12 cellular contexts compared by ENCODE assay signal in genomic region chr1:155966750-155967149, GRCh38. TPM values are rescaled to one million over a fixed set of nuclear protein-coding genes. Genes with fewer than 3 reads are reported as not detected.
DNase-seq lines count a peak whose midpoint lies in the region; ATAC-seq and TF ChIP-seq lines count a peak whose summit lies in the region.
"Had no signal": no experiment of that assay in that cellular context is flagged by ENCODE, and none has a peak within 500 bp of the region (broad histone marks: within the 10 kb centered on the region; RNA-seq: fewer than 3 reads in every experiment).

No MANE protein-coding gene starts in this region.

- H3K9me3 ChIP-seq in left lung: no peaks in the 10 kb centered on the region
- H3K9me3 ChIP-seq in subcutaneous abdominal adipose tissue (ENCODE audit: control insufficient read depth in 5 of 5, low read length in 5 of 5): no peaks in the 10 kb centered on the region
- no peaks in the 10 kb centered on the region for H3K9me3 ChIP-seq in PC-3 (ENCODE audit: low read length)

- DNase-seq in T-helper 1 cell (no peak), left lung (no peak), PC-3 (no peak)
- no peak for DNase-seq in activated naive CD8-positive, alpha-beta T cell treated with anti-CD3 and anti-CD28 coated beads for 36 hours
- DNase-seq: foreskin keratinocyte, NCI-H748 treated with DMSO at 0.1 percent for 48 hours had no signal

- POLR2A ChIA-PET in PC-3 (lab: Charles Lee; ENCODE audit: unreplicated experiment): no interaction called here

- H3K36me3 ChIP-seq in left lung: peaks cover 0 to 85% of the 10 kb centered on the region in 2 donors
- H3K36me3 ChIP-seq in subcutaneous abdominal adipose tissue (ENCODE audit: control insufficient read depth in 5 of 5, insufficient read depth in 5 of 5, low read length in 5 of 5): peaks cover 3 to 76% (median 68%) of the 10 kb centered on the region in 5 donors
- peaks cover 53% of the 10 kb centered on the region for H3K36me3 ChIP-seq in PC-3 (ENCODE audit: low read depth, low read length)

- H4K20me1 ChIP-seq in PC-3 (ENCODE audit: low read length): no peaks in the 10 kb centered on the region

- H3K27ac ChIP-seq in left lung: peak overlapping the region; percentile 71 to 96
- H3K27ac ChIP-seq in subcutaneous abdominal adipose tissue (ENCODE audit: low read depth, low read length): peak overlapping the region; percentile 81
- no peak overlapping the region for H3K27ac ChIP-seq in PC-3 (ENCODE audit: low read length)
- H3K27ac ChIP-seq: foreskin keratinocyte had no signal

- H3K27me3 ChIP-seq in left lung (no peaks in the 10 kb centered on the region), subcutaneous abdominal adipose tissue (ENCODE audit: control insufficient read depth in 5 of 5, insufficient read depth in 4 of 5, low read length in 5 of 5) (no peaks in the 10 kb centered on the region), PC-3 (ENCODE audit: low read length) (no peaks in the 10 kb centered on the region)
- H3K27me3 ChIP-seq: foreskin keratinocyte had no signal

- peaks cover 38% of the 10 kb centered on the region for H3K79me2 ChIP-seq in PC-3 (ENCODE audit: low read length)

- H3K4me2 ChIP-seq in PC-3 (ENCODE audit: low read length): no peak overlapping the region

- H3K27ac Mint-ChIP-seq in T-helper 1 cell treated with Interleukin-12 subunit alpha and Interleukin-12 subunit beta and Interleukin-4 antibody, amounts not matched to agents 30 μg/mL and 1 μg/mL, for 36 hours: peak overlapping the region; percentile 76
- H3K27ac Mint-ChIP-seq in activated naive CD8-positive, alpha-beta T cell treated with anti-CD3 and anti-CD28 coated beads for 36 hours: peak overlapping the region; percentile 85

- H3K4me1 ChIP-seq in left lung (peaks cover 64 to 93% of the 10 kb centered on the region in 2 donors), subcutaneous abdominal adipose tissue (ENCODE audit: control insufficient read depth in 5 of 5, insufficient read depth in 5 of 5, low read length in 5 of 5) (peaks cover 34 to 81% (median 69%) of the 10 kb centered on the region in 5 donors), PC-3 (ENCODE audit: insufficient read depth, low read length) (peaks cover 23% of the 10 kb centered on the region)

- H3K27me3 Mint-ChIP-seq in T-helper 1 cell treated with Interleukin-12 subunit alpha and Interleukin-12 subunit beta and Interleukin-4 antibody, amounts not matched to agents 30 μg/mL and 1 μg/mL, for 36 hours (ENCODE audit: low read depth): no peaks in the 10 kb centered on the region
- no peaks in the 10 kb centered on the region for H3K27me3 Mint-ChIP-seq in activated naive CD8-positive, alpha-beta T cell treated with anti-CD3 and anti-CD28 coated beads for 36 hours

- no peaks in the 10 kb centered on the region for H3K9me2 ChIP-seq in PC-3 (replicated peaks; ENCODE audit: low read length)

- H3K9me3 Mint-ChIP-seq in T-helper 1 cell treated with Interleukin-12 subunit alpha and Interleukin-12 subunit beta and Interleukin-4 antibody, amounts not matched to agents 30 μg/mL and 1 μg/mL, for 36 hours: no peaks in the 10 kb centered on the region
- no peaks in the 10 kb centered on the region for H3K9me3 Mint-ChIP-seq in activated naive CD8-positive, alpha-beta T cell treated with anti-CD3 and anti-CD28 coated beads for 36 hours

- no TSS peak for BruUV-seq in PC-3 (replicated peaks; lab: Mats Ljungman, UMichigan)

- intact Hi-C loops in left lung (cut with DNase I) (no loop called here), PC-3 (cut with micrococcal nuclease) (no loop called here)

- TF ChIP-seq CTCF in left lung (IDR thresholded peaks at IDR 0.05) (no peak), PC-3 (conservative IDR thresholded peaks at IDR 0.05; ENCODE audit: low read depth, low read length) (no peak)

- no peaks in the 10 kb centered on the region for H3F3A ChIP-seq in PC-3 (ENCODE audit: low read length, unreplicated experiment)

- CTCF ChIA-PET in PC-3 (lab: Charles Lee): no interaction called here

- H3K4me3 ChIP-seq in left lung (peak overlapping the region in 1 of 2 donors; percentile 25), subcutaneous abdominal adipose tissue (ENCODE audit: low read depth in 1 of 5, low read length in 5 of 5) (peak overlapping the region in 1 of 5 donors; percentile 31), PC-3 (ENCODE audit: low read length) (no peak overlapping the region)
- H3K4me3 ChIP-seq: K562 had no signal

- H3K9ac ChIP-seq in subcutaneous abdominal adipose tissue (ENCODE audit: low read length in 5 of 5): peak overlapping the region in 3 of 5 donors; percentile 45 to 56 (median 56)
- no peak overlapping the region for H3K9ac ChIP-seq in PC-3 (ENCODE audit: low read length)

- ATAC-seq in left lung: no peak
- no peak for ATAC-seq in HG03196 (IDR thresholded peaks at IDR 0.05; ENCODE audit: unreplicated experiment)
- ATAC-seq in PC-3: no peak
- ATAC-seq in HG02884 (IDR thresholded peaks at IDR 0.05; ENCODE audit: unreplicated experiment): no peak
- ATAC-seq: foreskin keratinocyte had no signal

- peaks cover 50% of the 10 kb centered on the region for H3K36me3 Mint-ChIP-seq in T-helper 1 cell treated with Interleukin-12 subunit alpha and Interleukin-12 subunit beta and Interleukin-4 antibody, amounts not matched to agents 30 μg/mL and 1 μg/mL, for 36 hours (ENCODE audit: low read depth)
- peaks cover 53% of the 10 kb centered on the region for H3K36me3 Mint-ChIP-seq in activated naive CD8-positive, alpha-beta T cell treated with anti-CD3 and anti-CD28 coated beads for 36 hours

- H3K4me1 Mint-ChIP-seq in T-helper 1 cell treated with Interleukin-12 subunit alpha and Interleukin-12 subunit beta and Interleukin-4 antibody, amounts not matched to agents 30 μg/mL and 1 μg/mL, for 36 hours (ENCODE audit: low read depth): peaks cover 59% of the 10 kb centered on the region
- H3K4me1 Mint-ChIP-seq in activated naive CD8-positive, alpha-beta T cell treated with anti-CD3 and anti-CD28 coated beads for 36 hours: peaks cover 59% of the 10 kb centered on the region

- no peak overlapping the region for H2AFZ ChIP-seq in PC-3 (ENCODE audit: low read length)

- H3K4me3 Mint-ChIP-seq in T-helper 1 cell treated with Interleukin-12 subunit alpha and Interleukin-12 subunit beta and Interleukin-4 antibody, amounts not matched to agents 30 μg/mL and 1 μg/mL, for 36 hours: peak overlapping the region; percentile 37
- no peak overlapping the region for H3K4me3 Mint-ChIP-seq in activated naive CD8-positive, alpha-beta T cell treated with anti-CD3 and anti-CD28 coated beads for 36 hours

RNA-seq across cellular contexts. Expression of gene ARHGEF2, which starts 11.6 kb away (rescaled TPM):
- total RNA-seq in activated naive CD8-positive, alpha-beta T cell treated with anti-CD3 and anti-CD28 coated beads for 36 hours: 100 to 1,000 TPM; 135 to 148 TPM
- total RNA-seq in left lung: 100 to 1,000 TPM; 158 to 290 TPM
- total RNA-seq in PC-3 (2014; rRNA removed): 65.9 and 70.8 TPM in 2 replicates

RNA-seq across cellular contexts. Expression of gene RXFP4, which starts 25.3 kb away (rescaled TPM):
- total RNA-seq in activated naive CD8-positive, alpha-beta T cell treated with anti-CD3 and anti-CD28 coated beads for 36 hours: under 1 TPM in 1 of 2 experiments, not detected in 1; 0.16 TPM
- total RNA-seq in left lung: not detected
- total RNA-seq in PC-3 (2014; rRNA removed): not detected in 2 replicates
- total RNA-seq: foreskin keratinocyte, mucosa of gallbladder had no signal

RNA-seq across cellular contexts. Expression of gene KHDC4, which starts 32.5 kb away (rescaled TPM):
- total RNA-seq in activated naive CD8-positive, alpha-beta T cell treated with anti-CD3 and anti-CD28 coated beads for 36 hours: 10 to 100 TPM; 53.2 to 54.7 TPM
- total RNA-seq in left lung (10 to 100 TPM; 38.2 to 39.3 TPM), PC-3 (2014; rRNA removed) (63.4 and 64.4 TPM in 2 replicates)

RNA-seq across cellular contexts. Expression of gene SSR2, which starts 54.0 kb away (rescaled TPM):
- total RNA-seq in activated naive CD8-positive, alpha-beta T cell treated with anti-CD3 and anti-CD28 coated beads for 36 hours: 100 to 1,000 TPM; 155 TPM
- 100 to 1,000 TPM; 284 to 296 TPM for total RNA-seq in left lung
- total RNA-seq in PC-3 (2014; rRNA removed): 282 and 293 TPM in 2 replicates

RNA-seq across cellular contexts. Expression of gene RIT1, which starts 55.6 kb away (rescaled TPM):
- 10 to 100 TPM; 19.4 to 20.0 TPM for total RNA-seq in activated naive CD8-positive, alpha-beta T cell treated with anti-CD3 and anti-CD28 coated beads for 36 hours
- total RNA-seq in left lung (10 to 100 TPM; 40.8 to 55.3 TPM), PC-3 (2014; rRNA removed) (14.7 and 18.8 TPM in 2 replicates)
